Comparison of ENCODE assay signal across 13 cellular contexts in the genomic region with DNA sequence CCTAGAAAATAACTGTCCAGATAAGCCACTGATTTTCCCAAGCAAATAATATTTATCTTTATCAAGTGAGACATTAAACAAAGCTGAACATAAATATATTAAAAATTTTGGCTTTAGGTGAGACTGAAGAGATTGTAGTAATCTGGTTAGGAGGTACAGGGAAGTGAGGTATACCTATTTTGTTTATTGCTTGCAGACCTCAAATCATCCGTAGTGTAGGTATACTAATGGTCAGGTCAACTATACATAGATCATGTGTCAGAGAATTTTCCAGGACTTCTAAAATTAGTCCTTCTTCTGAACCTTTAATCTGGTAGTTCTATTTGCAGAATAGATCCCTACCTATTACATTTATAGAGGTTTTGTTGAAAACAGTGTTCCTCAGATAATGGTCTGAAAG. TPM values are rescaled to one million over a fixed set of nuclear protein-coding genes. Genes with fewer than 3 reads are reported as not detected.
DNase-seq lines count a peak whose midpoint lies in the region; ATAC-seq lines count a peak whose summit lies in the region.
"Had no signal": no experiment of that assay in that cellular context is flagged by ENCODE, and none has a peak within 500 bp of the region (broad histone marks: within the 10 kb centered on the region; RNA-seq: fewer than 3 reads in every experiment).

No MANE protein-coding gene starts in this region.

- H3K36me3 Mint-ChIP-seq in T-helper 2 cell treated with Interferon-gamma antibody and Interleukin-4, amounts not matched to agents 5 μg/mL and 100 μg/mL, for 36 hours (ENCODE audit: low read depth) = peaks cover 75% of the 10 kb centered on the region
- peaks cover 96% of the 10 kb centered on the region for H3K36me3 Mint-ChIP-seq in activated T-helper 17 cell treated with anti-CD3 and anti-CD28 coated beads, Interleukin-2, amount 50 U/mL, for 72 hours (ENCODE audit: low read depth)
- H3K36me3 Mint-ChIP-seq in activated CD8-positive, alpha-beta memory T cell treated with anti-CD3 and anti-CD28 coated beads, Interleukin-2, amount 10 ng/mL, durations not matched to agents 7 days and 5 days = peaks cover 84% of the 10 kb centered on the region

- peaks cover 57% of the 10 kb centered on the region for H3K4me1 Mint-ChIP-seq in T-helper 2 cell treated with Interferon-gamma antibody and Interleukin-4, amounts not matched to agents 5 μg/mL and 100 μg/mL, for 36 hours (ENCODE audit: low read depth)
- H3K4me1 Mint-ChIP-seq in activated T-helper 17 cell treated with anti-CD3 and anti-CD28 coated beads, Interleukin-2, amount 50 U/mL, for 72 hours = peaks cover 51% of the 10 kb centered on the region
- peaks cover 57% of the 10 kb centered on the region for H3K4me1 Mint-ChIP-seq in activated CD8-positive, alpha-beta memory T cell treated with anti-CD3 and anti-CD28 coated beads, Interleukin-2, amount 10 ng/mL, durations not matched to agents 7 days and 5 days

- H3K27me3 Mint-ChIP-seq in T-helper 2 cell treated with Interferon-gamma antibody and Interleukin-4, amounts not matched to agents 5 μg/mL and 100 μg/mL, for 36 hours (ENCODE audit: low read depth) = no peaks in the 10 kb centered on the region
- no peaks in the 10 kb centered on the region for H3K27me3 Mint-ChIP-seq in activated T-helper 17 cell treated with anti-CD3 and anti-CD28 coated beads, Interleukin-2, amount 50 U/mL, for 72 hours
- H3K27me3 Mint-ChIP-seq in activated CD8-positive, alpha-beta memory T cell treated with anti-CD3 and anti-CD28 coated beads, Interleukin-2, amount 10 ng/mL, durations not matched to agents 7 days and 5 days = no peaks in the 10 kb centered on the region
- H3K27me3 Mint-ChIP-seq: CD4-positive, alpha-beta memory T cell had no signal

- CTCF ChIA-PET in activated CD8-positive, alpha-beta memory T cell treated with anti-CD3 and anti-CD28 coated beads, Interleukin-2, amount 10 ng/mL, durations not matched to agents 7 days and 5 days (lab: Charles Lee) = no interaction called here

- ATAC-seq in GM21390 (IDR thresholded peaks at IDR 0.05; ENCODE audit: unreplicated experiment) (peak; percentile 13), HG02938 (IDR thresholded peaks at IDR 0.05; ENCODE audit: unreplicated experiment) (peak; percentile 33)
- ATAC-seq in activated T-helper 17 cell treated with anti-CD3 and anti-CD28 coated beads, Interleukin-2, amount 50 U/mL, for 72 hours (replicated peaks) = no peak
- no peak for ATAC-seq in activated CD8-positive, alpha-beta memory T cell treated with anti-CD3 and anti-CD28 coated beads, Interleukin-2, amount 10 ng/mL, durations not matched to agents 7 days and 5 days

- DNase-seq in T-helper 2 cell treated with Interferon-gamma antibody and Interleukin-4, amounts not matched to agents 5 μg/mL and 100 μg/mL, for 36 hours (ENCODE audit: low spot score) = no peak
- DNase-seq in T-helper 2 cell (no peak), KG1 (lab: John Stamatoyannopoulos, UW) (no peak), dermis blood vessel endothelial cell (no peak)
- DNase-seq in activated CD8-positive, alpha-beta memory T cell treated with anti-CD3 and anti-CD28 coated beads, Interleukin-2, amount 10 ng/mL, durations not matched to agents 7 days and 5 days = no peak
- DNase-seq: CD4-positive, alpha-beta memory T cell; midbrain; NCI-H1092 treated with DMSO at 0.1 percent for 48 hours; stomach had no signal

- H3K27ac Mint-ChIP-seq in T-helper 2 cell treated with Interferon-gamma antibody and Interleukin-4, amounts not matched to agents 5 μg/mL and 100 μg/mL, for 36 hours = peak overlapping the region; percentile 5
- H3K27ac Mint-ChIP-seq in activated T-helper 17 cell treated with anti-CD3 and anti-CD28 coated beads, Interleukin-2, amount 50 U/mL, for 72 hours = peak overlapping the region; percentile 13
- H3K27ac Mint-ChIP-seq in activated CD8-positive, alpha-beta memory T cell treated with anti-CD3 and anti-CD28 coated beads, Interleukin-2, amount 10 ng/mL, durations not matched to agents 7 days and 5 days = no peak overlapping the region

- peak overlapping the region; percentile 2 for H3K4me3 Mint-ChIP-seq in T-helper 2 cell treated with Interferon-gamma antibody and Interleukin-4, amounts not matched to agents 5 μg/mL and 100 μg/mL, for 36 hours
- peak overlapping the region; percentile 2 for H3K4me3 Mint-ChIP-seq in activated T-helper 17 cell treated with anti-CD3 and anti-CD28 coated beads, Interleukin-2, amount 50 U/mL, for 72 hours
- H3K4me3 Mint-ChIP-seq in activated CD8-positive, alpha-beta memory T cell treated with anti-CD3 and anti-CD28 coated beads, Interleukin-2, amount 10 ng/mL, durations not matched to agents 7 days and 5 days = no peak overlapping the region
- H3K4me3 Mint-ChIP-seq: CD4-positive, alpha-beta memory T cell had no signal

- peaks cover 16% of the 10 kb centered on the region for H3K9me3 Mint-ChIP-seq in T-helper 2 cell treated with Interferon-gamma antibody and Interleukin-4, amounts not matched to agents 5 μg/mL and 100 μg/mL, for 36 hours
- peaks cover 11% of the 10 kb centered on the region for H3K9me3 Mint-ChIP-seq in activated T-helper 17 cell treated with anti-CD3 and anti-CD28 coated beads, Interleukin-2, amount 50 U/mL, for 72 hours
- peaks cover 7% of the 10 kb centered on the region for H3K9me3 Mint-ChIP-seq in activated CD8-positive, alpha-beta memory T cell treated with anti-CD3 and anti-CD28 coated beads, Interleukin-2, amount 10 ng/mL, durations not matched to agents 7 days and 5 days (ENCODE audit: low read depth)

RNA-seq across cellular contexts. Expression of a gene that starts 41.5 kb away (rescaled TPM):
- 10 to 100 TPM; 60.8 to 91.7 TPM for total RNA-seq in activated T-helper 17 cell treated with anti-CD3 and anti-CD28 coated beads, Interleukin-2, amount 50 U/mL, for 72 hours
- 100 to 1,000 TPM; 132 to 142 TPM for total RNA-seq in activated CD8-positive, alpha-beta memory T cell treated with anti-CD3 and anti-CD28 coated beads, Interleukin-2, amount 10 ng/mL, durations not matched to agents 7 days and 5 days
- 0.09 TPM in 1 of 2 replicates, not detected in the other for total RNA-seq in dermis blood vessel endothelial cell
- total RNA-seq: glomerular endothelial cell had no signal

RNA-seq across cellular contexts. Expression of a gene that starts 47.3 kb away (rescaled TPM):
- total RNA-seq in activated T-helper 17 cell treated with anti-CD3 and anti-CD28 coated beads, Interleukin-2, amount 50 U/mL, for 72 hours = 10 to 100 TPM; 53.1 to 56.8 TPM
- total RNA-seq in activated CD8-positive, alpha-beta memory T cell treated with anti-CD3 and anti-CD28 coated beads, Interleukin-2, amount 10 ng/mL, durations not matched to agents 7 days and 5 days = 100 to 1,000 TPM; 111 to 148 TPM
- 5.3 and 7.4 TPM in 2 replicates for total RNA-seq in dermis blood vessel endothelial cell

RNA-seq across cellular contexts. Expression of a gene that starts 59.9 kb away (rescaled TPM):
- 10 to 100 TPM; 45.1 to 70.4 TPM for total RNA-seq in activated T-helper 17 cell treated with anti-CD3 and anti-CD28 coated beads, Interleukin-2, amount 50 U/mL, for 72 hours
- 10 to 100 TPM; 61.4 to 84.4 TPM for total RNA-seq in activated CD8-positive, alpha-beta memory T cell treated with anti-CD3 and anti-CD28 coated beads, Interleukin-2, amount 10 ng/mL, durations not matched to agents 7 days and 5 days
- 9.2 and 33.7 TPM in 2 replicates for total RNA-seq in dermis blood vessel endothelial cell

Comparison
In these comparisons a context has a peak if more than half of its experiments do, and no peak if none do; other contexts are left out.
1. ATAC-seq: peak in GM21390 (single experiment) and HG02938 (single experiment); none in activated T-helper 17 cell treated with anti-CD3 and anti-CD28 coated beads, Interleukin-2, amount 50 U/mL, for 72 hours (single experiment) and activated CD8-positive, alpha-beta memory T cell treated with anti-CD3 and anti-CD28 coated beads, Interleukin-2, amount 10 ng/mL, durations not matched to agents 7 days and 5 days (single experiment).
2. RNA of a gene that starts 41.5 kb away (total RNA-seq): 132 to 142 TPM in activated CD8-positive, alpha-beta memory T cell treated with anti-CD3 and anti-CD28 coated beads, Interleukin-2, amount 10 ng/mL, durations not matched to agents 7 days and 5 days and 60.8 to 91.7 TPM in activated T-helper 17 cell treated with anti-CD3 and anti-CD28 coated beads, Interleukin-2, amount 50 U/mL, for 72 hours; 0.09 TPM in dermis blood vessel endothelial cell; every median in the first group is over 10 times any median in the second.